In the genomic region with DNA sequence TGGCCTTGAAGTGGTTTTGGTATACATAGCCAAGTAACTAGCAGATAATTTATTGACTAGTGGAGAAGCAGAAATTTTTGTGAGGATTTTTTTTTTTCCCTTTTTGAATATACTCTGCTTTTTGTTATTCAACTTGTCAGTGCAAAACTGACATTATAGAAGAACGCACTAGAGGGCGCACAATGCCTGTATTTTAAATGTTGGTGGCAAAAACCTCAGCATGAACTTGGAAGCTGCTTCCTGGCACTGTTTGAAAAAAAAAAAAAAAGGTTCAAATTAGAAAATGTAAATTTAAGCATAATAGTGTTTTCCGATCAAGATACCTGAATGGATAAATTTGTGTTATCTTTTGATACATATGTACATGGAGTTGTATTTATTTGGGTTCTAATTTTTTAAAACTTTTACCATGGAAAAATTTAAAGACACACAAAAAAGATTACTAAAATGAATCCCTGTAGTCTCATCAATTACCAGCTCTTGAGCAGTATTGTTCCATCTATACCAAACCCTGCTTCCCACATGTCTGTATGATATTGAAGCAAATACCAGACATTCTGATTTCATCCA, we compare ENCODE assay signal across 8 cellular contexts. TPM values are rescaled to one million over a fixed set of nuclear protein-coding genes. Genes with fewer than 3 reads are reported as not detected.
A peak's percentile ranks its signal among the peaks of the same experiment; 100 is the strongest.
DNase-seq lines count a peak whose midpoint lies in the region; ATAC-seq and TF ChIP-seq lines count a peak whose summit lies in the region.

No MANE protein-coding gene starts in this region.

- H2BK15ac ChIP-seq in neuronal stem cell (ENCODE audit: low read length), result no peak overlapping the region

- intact Hi-C loops in upper lobe of right lung (cut with DNase I), result no loop called here

- no peaks in the 10 kb centered on the region for H3K9me3 ChIP-seq in OCI-LY1 (ENCODE audit: low read length)
- H3K9me3 ChIP-seq in fibroblast of lung (ENCODE audit: control insufficient read depth, insufficient read depth, low read depth, low read length), result no peaks in the 10 kb centered on the region
- H3K9me3 ChIP-seq in neuronal stem cell (replicated peaks in 1 of 2; ENCODE audit: control insufficient read depth in 2 of 2, insufficient read depth in 1 of 2, low read depth in 1 of 2, low read length in 2 of 2), result no peaks in the 10 kb centered on the region
- no peaks in the 10 kb centered on the region for H3K9me3 ChIP-seq in upper lobe of right lung

- no peak overlapping the region for H2AK5ac ChIP-seq in neuronal stem cell (ENCODE audit: low read depth, low read length)

- H3K23ac ChIP-seq in neuronal stem cell (ENCODE audit: low read depth, low read length, poor library complexity), result no peak overlapping the region

- no peaks in the 10 kb centered on the region for H3K9me2 ChIP-seq in OCI-LY1 (ENCODE audit: low read depth, low read length)

- H2BK5ac ChIP-seq in neuronal stem cell (ENCODE audit: low read length), result no peak overlapping the region

- no peaks in the 10 kb centered on the region for H3K27me3 Mint-ChIP-seq in activated T-cell treated with anti-CD3 and anti-CD28 coated beads, Interleukin-2, amount 50 U/mL, for 4 hours (ENCODE audit: low read depth)

- no peak overlapping the region for H3K18ac ChIP-seq in neuronal stem cell (ENCODE audit: low read length)

- H2BK120ac ChIP-seq in neuronal stem cell (ENCODE audit: low read depth, low read length), result no peak overlapping the region

- no peak overlapping the region for H4K8ac ChIP-seq in neuronal stem cell (ENCODE audit: low read depth, low read length)

- no peaks in the 10 kb centered on the region for H4K20me1 ChIP-seq in OCI-LY1 (ENCODE audit: insufficient read depth, low read length)
- no peaks in the 10 kb centered on the region for H4K20me1 ChIP-seq in fibroblast of lung (ENCODE audit: control insufficient read depth, extremely low read depth, insufficient read depth, low read length)

- no peaks in the 10 kb centered on the region for H3K79me1 ChIP-seq in neuronal stem cell (ENCODE audit: low read depth, low read length)

- no peaks in the 10 kb centered on the region for H3K9me3 Mint-ChIP-seq in activated T-cell treated with anti-CD3 and anti-CD28 coated beads, Interleukin-2, amount 50 U/mL, for 4 hours

- no peak overlapping the region for H3K4me2 ChIP-seq in OCI-LY1 (ENCODE audit: low read length)
- no peak overlapping the region for H3K4me2 ChIP-seq in fibroblast of lung (ENCODE audit: extremely low read depth, insufficient read depth, low read length)
- no peak overlapping the region for H3K4me2 ChIP-seq in neuronal stem cell (ENCODE audit: insufficient read depth, low read length, poor library complexity, severe bottlenecking)

- H2BK12ac ChIP-seq in neuronal stem cell (ENCODE audit: low read length), result no peak overlapping the region

- ATAC-seq in HG03066 (IDR thresholded peaks at IDR 0.05; ENCODE audit: low read depth, unreplicated experiment), result peak; percentile 52
- no peak for ATAC-seq in activated T-cell treated with anti-CD3 and anti-CD28 coated beads, Interleukin-2, amount 50 U/mL, for 4 hours
- peak; percentile 74 for ATAC-seq in upper lobe of right lung
- no peak for ATAC-seq in HG02588 (IDR thresholded peaks at IDR 0.05; ENCODE audit: unreplicated experiment)

- H3K4ac ChIP-seq in neuronal stem cell (ENCODE audit: low read length), result no peak overlapping the region

- H3K36me3 ChIP-seq in OCI-LY1 (ENCODE audit: insufficient read depth, low read length) (no peaks in the 10 kb centered on the region), fibroblast of lung (ENCODE audit: control insufficient read depth, insufficient read depth, low read length) (no peaks in the 10 kb centered on the region), neuronal stem cell (replicated peaks in 1 of 2; ENCODE audit: control insufficient read depth in 2 of 2, insufficient read depth in 2 of 2, low read length in 2 of 2) (no peaks in the 10 kb centered on the region), upper lobe of right lung (no peaks in the 10 kb centered on the region)

- H3K4me1 Mint-ChIP-seq in activated T-cell treated with anti-CD3 and anti-CD28 coated beads, Interleukin-2, amount 50 U/mL, for 4 hours (ENCODE audit: low read depth), result peaks cover 39% of the 10 kb centered on the region

- peak; percentile 69 for TF ChIP-seq CTCF in OCI-LY1 (IDR thresholded peaks at IDR 0.05; ENCODE audit: low read length)
- peak; percentile 55 to 57 for TF ChIP-seq CTCF in fibroblast of lung (conservative IDR thresholded peaks at IDR 0.05 in 1 of 2, IDR thresholded peaks at IDR 0.05 in 1 of 2; ENCODE audit: low read depth in 1 of 2, low read length in 2 of 2)
- TF ChIP-seq CTCF in upper lobe of right lung (IDR thresholded peaks at IDR 0.05), result peak; percentile 66

- no peak overlapping the region for H3K4me3 ChIP-seq in OCI-LY1 (ENCODE audit: low read depth, low read length, poor library complexity, severe bottlenecking)
- H3K4me3 ChIP-seq in fibroblast of lung (replicated peaks in 1 of 4; ENCODE audit: control extremely low read depth in 1 of 4, insufficient read depth in 1 of 4, low read depth in 3 of 4, low read length in 4 of 4), result no peak overlapping the region
- H3K4me3 ChIP-seq in neuronal stem cell (ENCODE audit: low read length in 2 of 2), result no peak overlapping the region
- H3K4me3 ChIP-seq in upper lobe of right lung, result no peak overlapping the region

- H3F3A ChIP-seq in OCI-LY1 (ENCODE audit: insufficient read depth, low read length), result no peaks in the 10 kb centered on the region

- H3K27me3 ChIP-seq in OCI-LY1 (ENCODE audit: insufficient read depth, low read length) (no peaks in the 10 kb centered on the region), fibroblast of lung (ENCODE audit: control insufficient read depth, insufficient read depth, low read length) (no peaks in the 10 kb centered on the region), neuronal stem cell (ENCODE audit: control insufficient read depth in 3 of 3, insufficient read depth in 3 of 3, low read depth in 1 of 3, low read length in 3 of 3) (no peaks in the 10 kb centered on the region), upper lobe of right lung (no peaks in the 10 kb centered on the region)

- DNase-seq in EL (peak; percentile 66), fibroblast of lung (ENCODE audit: low read depth in 2 of 2) (peak; percentile 63 to 87), neuronal stem cell (ENCODE audit: low spot score) (peak; percentile 61), upper lobe of right lung (no peak)
- peak; percentile 49 for DNase-seq in activated T-cell treated with anti-CD3 and anti-CD28 coated beads, Interleukin-2, amount 50 U/mL, for 4 hours

- H3K4me3 Mint-ChIP-seq in activated T-cell treated with anti-CD3 and anti-CD28 coated beads, Interleukin-2, amount 50 U/mL, for 4 hours, result no peak overlapping the region

- H2AFZ ChIP-seq in OCI-LY1 (ENCODE audit: low read length), result no peak overlapping the region
- no peak overlapping the region for H2AFZ ChIP-seq in fibroblast of lung (ENCODE audit: low read length)
- no peak overlapping the region for H2AFZ ChIP-seq in neuronal stem cell (ENCODE audit: low read length)

- no peak overlapping the region for H4K91ac ChIP-seq in neuronal stem cell (ENCODE audit: low read depth, low read length, poor library complexity)

- H3K9ac ChIP-seq in OCI-LY1 (ENCODE audit: low read length), result no peak overlapping the region
- H3K9ac ChIP-seq in fibroblast of lung (ENCODE audit: insufficient read depth, low read length), result no peak overlapping the region
- H3K9ac ChIP-seq in neuronal stem cell (ENCODE audit: low read depth, low read length, poor library complexity), result no peak overlapping the region

- WGBS in neuronal stem cell (ENCODE audit: extremely low coverage in 2 of 2, insufficient read length in 2 of 2, insufficient replicate concordance in 1 of 2), 2 donors, result no CpG with 5 or more reads among the region's 3 CpGs

- H3K36me3 Mint-ChIP-seq in activated T-cell treated with anti-CD3 and anti-CD28 coated beads, Interleukin-2, amount 50 U/mL, for 4 hours (ENCODE audit: insufficient read depth), result peaks cover 10% of the 10 kb centered on the region

- H3K27ac ChIP-seq in OCI-LY1 (ENCODE audit: low read depth, low read length, poor library complexity, severe bottlenecking) (no peak overlapping the region), fibroblast of lung (ENCODE audit: insufficient read depth, low read length) (no peak overlapping the region), neuronal stem cell (replicated peaks; ENCODE audit: low read length) (no peak overlapping the region), upper lobe of right lung (no peak overlapping the region)

- H3K79me2 ChIP-seq in OCI-LY1 (ENCODE audit: insufficient read depth, low read length), result no peaks in the 10 kb centered on the region
- no peaks in the 10 kb centered on the region for H3K79me2 ChIP-seq in fibroblast of lung (ENCODE audit: control insufficient read depth, insufficient read depth, low read length)

- H3K14ac ChIP-seq in neuronal stem cell (ENCODE audit: low read length), result no peak overlapping the region

- H3K4me1 ChIP-seq in OCI-LY1 (ENCODE audit: insufficient read depth, low read length, severe bottlenecking) (peaks cover 8% of the 10 kb centered on the region), fibroblast of lung (ENCODE audit: control insufficient read depth, extremely low read depth, insufficient read depth, low read length) (peaks cover 2% of the 10 kb centered on the region), neuronal stem cell (ENCODE audit: control insufficient read depth in 2 of 2, insufficient read depth in 1 of 2, low read depth in 1 of 2, low read length in 2 of 2) (peaks cover 0 to 2% of the 10 kb centered on the region in 2 donors), upper lobe of right lung (no peaks in the 10 kb centered on the region)

RNA-seq across cellular contexts. Expression of a gene that starts 56.0 kb away (rescaled TPM):
- 10 to 100 TPM; 19.3 to 31.4 (median 31.1) TPM for total RNA-seq in activated T-cell treated with anti-CD3 and anti-CD28 coated beads, Interleukin-2, amount 50 U/mL, for 4 hours
- 14.2 and 21.6 TPM in 2 replicates for total RNA-seq in fibroblast of lung
- 20.4 and 29.0 TPM in 2 replicates for polyA plus RNA-seq in fibroblast of lung
- polyA plus RNA-seq in fibroblast of lung (2012), result 13.3 and 18.2 TPM in 2 replicates
- polyA minus RNA-seq in fibroblast of lung (ENCODE audit: low replicate concordance), result 1.2 and 1.3 TPM in 2 replicates
- polyA plus RNA-seq in neuronal stem cell (2013, experiment 1 of 2), result 7.3 TPM
- polyA plus RNA-seq in neuronal stem cell (2013, experiment 2 of 2), result 7.9 TPM
- total RNA-seq in upper lobe of right lung, result 18.0 TPM

Comparison
In these comparisons a context has a peak if more than half of its experiments do, and no peak if none do; other contexts are left out.
1. ATAC-seq: peak in HG03066 (single experiment) and upper lobe of right lung (single experiment); none in activated T-cell treated with anti-CD3 and anti-CD28 coated beads, Interleukin-2, amount 50 U/mL, for 4 hours (0 of 2) and HG02588 (single experiment).
2. Peak in every context shown above with its lines, with median percentiles within 50 percentile points of each other: CTCF ChIP-seq.